Comparison of ENCODE assay signal across 9 cellular contexts in the genomic region with DNA sequence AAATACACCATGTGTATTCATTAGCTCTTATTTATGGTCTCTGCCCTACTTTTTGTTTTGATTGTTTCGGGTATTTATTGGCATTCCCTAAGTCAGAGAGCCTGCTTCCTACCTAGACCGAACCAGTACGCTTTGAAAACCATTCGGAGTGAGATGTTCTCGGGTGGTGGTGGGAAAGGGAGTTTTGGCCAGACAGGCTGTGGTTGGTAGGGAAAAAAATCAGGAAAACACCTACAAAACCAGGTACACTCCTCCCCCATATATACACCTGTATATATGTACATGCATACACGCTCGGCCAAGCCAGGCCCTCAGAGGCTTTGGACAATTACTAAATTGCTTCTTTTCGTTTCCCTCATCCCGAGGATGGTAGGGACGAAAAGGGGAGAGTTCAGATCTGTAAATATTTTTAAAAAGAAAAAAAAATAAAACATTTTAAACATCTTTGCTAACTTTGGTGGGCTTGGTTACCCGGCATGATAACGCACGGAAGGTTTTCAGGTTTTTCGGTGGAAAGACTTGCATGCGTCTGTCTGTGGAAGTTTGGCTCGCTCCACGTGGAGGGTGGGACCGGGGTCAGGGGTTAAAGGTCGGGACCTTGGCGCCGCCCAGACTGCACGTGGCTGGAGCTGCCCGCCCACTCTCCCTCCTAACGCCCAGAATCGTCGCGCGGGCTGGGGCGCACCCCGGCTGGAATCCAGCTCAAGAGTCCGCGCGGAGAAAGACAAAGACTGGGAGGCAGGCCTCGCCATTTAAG. TPM values are rescaled to one million over a fixed set of nuclear protein-coding genes. Genes with fewer than 3 reads are reported as not detected.
DNase-seq lines count a peak whose midpoint lies in the region; ATAC-seq and TF ChIP-seq lines count a peak whose summit lies in the region.
"Had no signal": no experiment of that assay in that cellular context is flagged by ENCODE, and none has a peak within 500 bp of the region (broad histone marks: within the 10 kb centered on the region; RNA-seq: fewer than 3 reads in every experiment).

No MANE protein-coding gene starts in this region.

- no peak; the same call in 1 of the 3 replicates for ATAC-seq in GM23338
- ATAC-seq in HG02623 (IDR thresholded peaks at IDR 0.05; ENCODE audit: unreplicated experiment) = no peak
- ATAC-seq: body of pancreas had no signal

- H3K4me3 ChIP-seq in AG10803 (ENCODE audit: low read length) = peak overlapping the region; percentile 49
- peak overlapping the region; percentile 60 for H3K4me3 ChIP-seq in GM23338
- peak overlapping the region in 2 of 3 experiments; percentile 36 to 42 for H3K4me3 ChIP-seq in mammary epithelial cell (replicated peaks in 1 of 3; ENCODE audit: insufficient read depth in 1 of 3, low read depth in 2 of 3, low read length in 3 of 3)
- H3K4me3 ChIP-seq in muscle layer of duodenum (ENCODE audit: low read depth in 1 of 2, low read length in 2 of 2) = peak overlapping the region; percentile 33 to 60
- H3K4me3 ChIP-seq: body of pancreas had no signal

- H3K4me2 ChIP-seq in GM23338 = peak overlapping the region; percentile 83
- H3K4me2 ChIP-seq in mammary epithelial cell (ENCODE audit: insufficient read depth, low read depth, low read length) = peak overlapping the region; percentile 92

- H3K27ac ChIP-seq in GM23338 (ENCODE audit: low read depth) (no peak overlapping the region), mammary epithelial cell (ENCODE audit: insufficient read depth, low read depth, low read length) (no peak overlapping the region), muscle layer of duodenum (ENCODE audit: low read length) (no peak overlapping the region)
- H3K27ac ChIP-seq: body of pancreas had no signal

- peaks cover 60% of the 10 kb centered on the region for H3K4me1 ChIP-seq in GM23338 (ENCODE audit: insufficient read depth)
- H3K4me1 ChIP-seq in mammary epithelial cell (ENCODE audit: insufficient read depth, low read length) = peaks cover 30% of the 10 kb centered on the region
- peaks cover 6 to 61% of the 10 kb centered on the region in 2 donors for H3K4me1 ChIP-seq in muscle layer of duodenum (ENCODE audit: control insufficient read depth in 1 of 2, insufficient read depth in 2 of 2, low read length in 2 of 2)

- H2AFZ ChIP-seq in GM23338 = peak overlapping the region; percentile 90; the same call in 1 of the 2 replicates
- peak overlapping the region; percentile 82 for H2AFZ ChIP-seq in mammary epithelial cell (ENCODE audit: low read depth, low read length)

- BruUV-seq in mammary epithelial cell (replicated peaks; lab: Mats Ljungman, UMichigan) = no TSS peak

- H3K79me2 ChIP-seq in GM23338 (replicated peaks; ENCODE audit: insufficient read depth) (peaks cover 11% of the 10 kb centered on the region), mammary epithelial cell (ENCODE audit: insufficient read depth, low read length) (peaks cover 12% of the 10 kb centered on the region)

- H3F3A ChIP-seq in GM23338 (replicated peaks; ENCODE audit: low read depth) = peaks cover 39% of the 10 kb centered on the region

- H3K36me3 Mint-ChIP-seq in GM23338 (ENCODE audit: low read depth) = peaks cover 24% of the 10 kb centered on the region

- DNase-seq in AG10803 (ENCODE audit: low read depth) = no peak
- no peak for DNase-seq in GM23338 (ENCODE audit: low spot score)
- DNase-seq in mammary epithelial cell = no peak
- no peak for DNase-seq in NCI-H2227 treated with DMSO at 0.1 percent for 48 hours (lab: John Stamatoyannopoulos, UW)
- DNase-seq in T-helper 9 cell = no peak
- DNase-seq in NCI-H2029 treated with DMSO at 0.1 percent for 48 hours (lab: John Stamatoyannopoulos, UW) = no peak

- peaks cover 52% of the 10 kb centered on the region for H3K4me1 Mint-ChIP-seq in GM23338

- 9% methylated on average over 33 of the region's 34 CpGs for WGBS in mammary epithelial cell (ENCODE audit: low coverage, missing lambda C conversion rate)

- H3K9me2 ChIP-seq in GM23338 (ENCODE audit: insufficient read depth) = no peaks in the 10 kb centered on the region

- TF ChIP-seq CTCF in AG10803 (conservative IDR thresholded peaks at IDR 0.05; ENCODE audit: low read length) (no peak), GM23338 (conservative IDR thresholded peaks at IDR 0.05; ENCODE audit: low read depth in 2 of 2) (no peak), mammary epithelial cell (conservative IDR thresholded peaks at IDR 0.05 in 1 of 2, IDR thresholded peaks at IDR 0.05 in 1 of 2; ENCODE audit: extremely low read depth in 1 of 2, insufficient read depth in 1 of 2, low read depth in 1 of 2, low read length in 2 of 2) (no peak)

- peaks cover 3% of the 10 kb centered on the region; the same call in 1 of the 2 replicates for H3K36me3 ChIP-seq in GM23338 (ENCODE audit: insufficient read depth)
- no peaks in the 10 kb centered on the region for H3K36me3 ChIP-seq in mammary epithelial cell (ENCODE audit: insufficient read depth, low read length)
- H3K36me3 ChIP-seq in muscle layer of duodenum (ENCODE audit: control insufficient read depth in 1 of 2, insufficient read depth in 2 of 2, low read length in 2 of 2) = no peaks in the 10 kb centered on the region

- H3K27ac Mint-ChIP-seq in GM23338 = no peak overlapping the region

- H3K4me3 Mint-ChIP-seq in GM23338 = peak overlapping the region; percentile 70

- peaks cover 76% of the 10 kb centered on the region for H3K27me3 ChIP-seq in GM23338 (ENCODE audit: insufficient read depth)
- H3K27me3 ChIP-seq in mammary epithelial cell (ENCODE audit: insufficient read depth, low read length) = peaks cover 50% of the 10 kb centered on the region
- peaks cover 65% of the 10 kb centered on the region for H3K27me3 ChIP-seq in muscle layer of duodenum (ENCODE audit: low read depth, low read length)

- in situ Hi-C loops in mammary epithelial cell (cut with MboI; ENCODE audit: low sequenced_read_pairs in 2 of 2) = no loop called here

- CTCF ChIA-PET in mammary epithelial cell (lab: Charles Lee; ENCODE audit: low non-redundant PET) = no interaction called here

- peaks cover 5% of the 10 kb centered on the region; the same call in 2 of the 3 replicates for H3K9me3 Mint-ChIP-seq in GM23338

- dilution Hi-C loops in mammary epithelial cell (cut with HindIII; ENCODE audit: low sequenced_read_pairs) = no loop called here

- H3K27me3 Mint-ChIP-seq in GM23338 (ENCODE audit: insufficient read depth, low read depth, poor library complexity) = peaks cover 70% of the 10 kb centered on the region

- H3K9me3 ChIP-seq in mammary epithelial cell (replicated peaks; ENCODE audit: insufficient read depth, low read length) (no peaks in the 10 kb centered on the region), muscle layer of duodenum (ENCODE audit: control insufficient read depth in 1 of 2, low read length in 2 of 2) (no peaks in the 10 kb centered on the region)

- H3K9ac ChIP-seq in mammary epithelial cell (ENCODE audit: insufficient read depth, low read length) = no peak overlapping the region

- intact Hi-C loops in mammary epithelial cell (cut with micrococcal nuclease) = loop anchor here (5.0 kb wide), 1 partner anchor 108 kb away; no protein-coding TSS in a partner anchor

- H4K20me1 ChIP-seq in GM23338 (replicated peaks; ENCODE audit: insufficient read depth) = peaks cover 8% of the 10 kb centered on the region; the same call in 1 of the 2 replicates
- no peaks in the 10 kb centered on the region for H4K20me1 ChIP-seq in mammary epithelial cell (ENCODE audit: insufficient read depth, low read length)

TF ChIP-seq in GM23338, 12 proteins besides CTCF, POLR2A, EP300 and RAD21 (continues in another document):
- TF ChIP-seq, protein P1, sequence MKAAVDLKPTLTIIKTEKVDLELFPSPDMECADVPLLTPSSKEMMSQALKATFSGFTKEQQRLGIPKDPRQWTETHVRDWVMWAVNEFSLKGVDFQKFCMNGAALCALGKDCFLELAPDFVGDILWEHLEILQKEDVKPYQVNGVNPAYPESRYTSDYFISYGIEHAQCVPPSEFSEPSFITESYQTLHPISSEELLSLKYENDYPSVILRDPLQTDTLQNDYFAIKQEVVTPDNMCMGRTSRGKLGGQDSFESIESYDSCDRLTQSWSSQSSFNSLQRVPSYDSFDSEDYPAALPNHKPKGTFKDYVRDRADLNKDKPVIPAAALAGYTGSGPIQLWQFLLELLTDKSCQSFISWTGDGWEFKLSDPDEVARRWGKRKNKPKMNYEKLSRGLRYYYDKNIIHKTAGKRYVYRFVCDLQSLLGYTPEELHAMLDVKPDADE (IDR thresholded peaks at IDR 0.05) = no peak
- TF ChIP-seq EZH2 (IDR thresholded peaks at IDR 0.05; ENCODE audit: low read depth, unreplicated experiment) = peak; percentile 88
- TF ChIP-seq ZNF114 (CRISPR knock-in tag; IDR thresholded peaks at IDR 0.05) = no peak
- no peak for TF ChIP-seq NANOG (IDR thresholded peaks at IDR 0.05; ENCODE audit: borderline replicate concordance)

RNA-seq across cellular contexts. Expression of a gene that starts 2.5 kb away (rescaled TPM):
- total RNA-seq in GM23338 (2014; rRNA removed; shearing (Covaris generic)) = 0.97 and 2.6 TPM in 2 replicates
- polyA plus RNA-seq in GM23338 (2016; fragmentation: Nextera tagmentation; extraction: Ambion mirVana) (3.1 and 3.4 TPM in 2 replicates), mammary epithelial cell (not detected)
- total RNA-seq in mammary epithelial cell = not detected
- polyA minus RNA-seq in mammary epithelial cell = not detected
- total RNA-seq: body of pancreas had no signal

RNA-seq across cellular contexts. Expression of a gene that starts 3.8 kb away (rescaled TPM):
- 272 and 361 TPM in 2 replicates for total RNA-seq in GM23338 (2014; rRNA removed; shearing (Covaris generic))
- polyA plus RNA-seq in GM23338 (2016; fragmentation: Nextera tagmentation; extraction: Ambion mirVana) (197 and 243 TPM in 2 replicates), mammary epithelial cell (237 TPM)
- total RNA-seq in mammary epithelial cell = 100 to 1,000 TPM; 137 to 158 TPM
- polyA minus RNA-seq in mammary epithelial cell = 253 TPM

RNA-seq across cellular contexts. Expression of a gene that starts 14.6 kb away (rescaled TPM):
- total RNA-seq in GM23338 (2014; rRNA removed; shearing (Covaris generic)) = 0.23 and 0.35 TPM in 2 replicates
- polyA plus RNA-seq in GM23338 (2016; fragmentation: Nextera tagmentation; extraction: Ambion mirVana) (not detected in 2 replicates), mammary epithelial cell (not detected)
- under 1 TPM in 1 of 2 donors, not detected in 1; 0.26 TPM for total RNA-seq in mammary epithelial cell
- polyA minus RNA-seq in mammary epithelial cell = not detected
- total RNA-seq: body of pancreas had no signal
